12 cellular contexts compared by ENCODE assay signal in genomic region chr4:183906486-183906735, GRCh38. TPM values are rescaled to one million over a fixed set of nuclear protein-coding genes. Genes with fewer than 3 reads are reported as not detected.
DNase-seq lines count a peak whose midpoint lies in the region; ATAC-seq, FAIRE-seq and TF ChIP-seq lines count a peak whose summit lies in the region.
"Had no signal": no experiment of that assay in that cellular context is flagged by ENCODE, and none has a peak within 500 bp of the region (broad histone marks: within the 10 kb centered on the region; RNA-seq: fewer than 3 reads in every experiment).

No MANE protein-coding gene starts in this region.

- BruUV-seq in HepG2 (replicated peaks; lab: Mats Ljungman, UMichigan), result no TSS peak

- no peak for DNase-seq in coronary artery (ENCODE audit: low spot score)
- DNase-seq in HepG2 (ENCODE audit: low spot score), result no peak
- DNase-seq in stimulated activated CD4-positive, alpha-beta T cell treated with anti-CD3 and anti-CD28 coated beads, Interleukin-4, amount 100 ng/mL, for 4 hours, result no peak
- no peak for DNase-seq in activated CD4-positive, alpha-beta T cell treated with anti-CD3 and anti-CD28 coated beads for 48 hours
- no peak for DNase-seq in activated effector memory CD4-positive, alpha-beta T cell treated with Interleukin-2 at 50 U/mL for 16 hours
- DNase-seq: activated CD4-positive, alpha-beta memory T cell treated with anti-CD3 and anti-CD28 coated beads for 36 hours; NCI-H1436 had no signal

- no peak for TF ChIP-seq POLR2A in HepG2 (IDR thresholded peaks at IDR 0.05; ENCODE audit: insufficient read depth in 1 of 2, low read depth in 2 of 2, low read length in 2 of 2)

- TF ChIP-seq CTCF in coronary artery (IDR thresholded peaks at IDR 0.05) (no peak), HepG2 (CRISPR knock-in tag; IDR thresholded peaks at IDR 0.05) (no peak)

- no peak for FAIRE-seq in HepG2 (lab: Jason Lieb, UNC)
- FAIRE-seq: GM18507 had no signal

- no peak for ATAC-seq in HepG2
- no peak for ATAC-seq in GM21423 (IDR thresholded peaks at IDR 0.05; ENCODE audit: unreplicated experiment)

- H3K9ac ChIP-seq in HUES6 (ENCODE audit: low read length) (peak overlapping the region; percentile 93), HepG2 (ENCODE audit: insufficient read depth, low read depth, low read length) (no peak overlapping the region), stomach smooth muscle (ENCODE audit: low read length in 2 of 2) (peak overlapping the region in 1 of 2 donors; percentile 36)

- CTCF ChIA-PET in HepG2 (lab: Yijun Ruan, JAX; ENCODE audit: low intra/inter-chr PET ratio, low total read pairs), result no interaction called here

- intact Hi-C loops in HepG2 (cut with micrococcal nuclease; ENCODE audit: unreplicated experiment), result no loop called here

- H3K79me2 ChIP-seq in HepG2 (ENCODE audit: insufficient read depth, low read length), result no peaks in the 10 kb centered on the region

- POLR2A ChIA-PET in HepG2 (lab: Yijun Ruan, JAX), result no interaction called here

- H3K4me2 ChIP-seq in HepG2 (ENCODE audit: low read depth, low read length), result peak overlapping the region; percentile 44; the same call in 1 of the 2 replicates

- TF ChIP-seq EP300 in HepG2 (IDR thresholded peaks at IDR 0.05; ENCODE audit: low read depth in 2 of 2, low read length in 2 of 2) (no peak), HepG2 (CRISPR knock-in tag; IDR thresholded peaks at IDR 0.05; ENCODE audit: borderline replicate concordance) (no peak)

- H3K27ac ChIP-seq in HUES6 (ENCODE audit: low read depth, low read length) (peak overlapping the region; percentile 77; the same call in 1 of the 2 replicates), coronary artery (peak overlapping the region; percentile 67 to 85), HepG2 (ENCODE audit: extremely low read length, insufficient read depth, low read length) (no peak overlapping the region), stomach smooth muscle (ENCODE audit: low read length) (no peak overlapping the region)
- H3K27ac ChIP-seq: RWPE1 had no signal

- H3K4me1 ChIP-seq in HUES6 (ENCODE audit: control insufficient read depth, insufficient read depth, low read length), result peaks cover 17% of the 10 kb centered on the region
- peaks cover 10% of the 10 kb centered on the region; the same call in 1 of the 2 replicates for H3K4me1 ChIP-seq in HepG2 (ENCODE audit: insufficient read depth, low read length)
- H3K4me1 ChIP-seq in stomach smooth muscle (ENCODE audit: control insufficient read depth, insufficient read depth, low read length), result peaks cover 18% of the 10 kb centered on the region

- H3K9me3 ChIP-seq in HUES6 (ENCODE audit: control insufficient read depth, insufficient read depth, low read depth, low read length) (peaks cover 14% of the 10 kb centered on the region), HepG2 (ENCODE audit: low read length) (no peaks in the 10 kb centered on the region), stomach smooth muscle (ENCODE audit: control insufficient read depth in 2 of 2, low read length in 2 of 2) (no peaks in the 10 kb centered on the region)

- in situ Hi-C loops in HepG2 (cut with HindIII; ENCODE audit: extremely low pct_ligation_motif_present, low pct_unique_long_range_greater_than_20kb), result no loop called here

- H3K27me3 ChIP-seq in HUES6 (ENCODE audit: control insufficient read depth, insufficient read depth, low read length), result peaks cover 35% of the 10 kb centered on the region
- H3K27me3 ChIP-seq in HepG2 (ENCODE audit: control insufficient read depth in 1 of 2, insufficient read depth in 2 of 2, low read length in 2 of 2), result peaks cover 8 to 53% of the 10 kb centered on the region in 2 experiments; a peak in 4 of 5 replicates
- H3K27me3 ChIP-seq in stomach smooth muscle (ENCODE audit: control insufficient read depth in 1 of 2, insufficient read depth in 2 of 2, low read length in 2 of 2), result no peaks in the 10 kb centered on the region

- H3K36me3 ChIP-seq in HUES6 (ENCODE audit: control insufficient read depth, insufficient read depth, low read length), result no peaks in the 10 kb centered on the region
- H3K36me3 ChIP-seq in HepG2 (replicated peaks in 1 of 2; ENCODE audit: control insufficient read depth in 1 of 2, insufficient read depth in 2 of 2, low read length in 2 of 2), result no peaks in the 10 kb centered on the region
- no peaks in the 10 kb centered on the region for H3K36me3 ChIP-seq in stomach smooth muscle (ENCODE audit: control insufficient read depth in 2 of 2, insufficient read depth in 2 of 2, low read length in 2 of 2)

- peak overlapping the region; percentile 89 for H3K4me3 ChIP-seq in HUES6 (ENCODE audit: low read depth, low read length)
- H3K4me3 ChIP-seq in coronary artery, result peak overlapping the region; percentile 86
- peak overlapping the region in 1 of 3 experiments; percentile 68; a peak in 1 of 6 replicates for H3K4me3 ChIP-seq in HepG2 (replicated peaks in 1 of 3; ENCODE audit: insufficient read depth in 1 of 3, low read depth in 2 of 3, low read length in 3 of 3)
- peak overlapping the region; percentile 67 to 86 for H3K4me3 ChIP-seq in stomach smooth muscle (ENCODE audit: low read length in 2 of 2)

- no peak overlapping the region for H2AFZ ChIP-seq in HepG2 (ENCODE audit: low read length)

- H4K20me1 ChIP-seq in HepG2 (ENCODE audit: insufficient read depth, low read length), result no peaks in the 10 kb centered on the region

- 2% methylated on average over 19 of the region's 26 CpGs for WGBS in HepG2 (ENCODE audit: low lambda C conversion rate)

- no peak for TF ChIP-seq RAD21 in HepG2 (CRISPR knock-in tag; IDR thresholded peaks at IDR 0.05)

TF ChIP-seq in HepG2, 621 proteins besides CTCF, POLR2A, EP300 and RAD21:
- TF ChIP-seq PRPF4 (IDR thresholded peaks at IDR 0.05; ENCODE audit: low read depth, low read length, poor library complexity, severe bottlenecking) (no peak), ATRX (CRISPR knock-in tag; IDR thresholded peaks at IDR 0.05; ENCODE audit: borderline replicate concordance) (no peak)

RNA-seq across cellular contexts. Expression of gene STOX2, which starts 1.3 kb away (rescaled TPM):
- 0.04 and 0.15 TPM in 2 replicates for total RNA-seq in HepG2 (2016; rRNA removed; fragmentation: Illumina TruSeq; extraction: Trizol)
- total RNA-seq in HepG2 (2016; cell fraction: cytosol; rRNA removed; fragmentation: Illumina TruSeq; extraction: Trizol; ENCODE audit: low read depth), result not detected in 2 replicates
- 0.04 and 0.22 TPM in 2 replicates for total RNA-seq in HepG2 (2016; cell fraction: insoluble cytoplasmic fraction; rRNA removed; fragmentation: Illumina TruSeq; extraction: Trizol)
- total RNA-seq in HepG2 (2016; cell fraction: membrane; rRNA removed; fragmentation: Illumina TruSeq; extraction: Trizol), result 0.06 and 0.17 TPM in 2 replicates
- 0.06 TPM in 2 replicates for total RNA-seq in HepG2 (2016; cell fraction: nucleus; rRNA removed; fragmentation: Illumina TruSeq; extraction: Trizol)
- polyA plus RNA-seq in HepG2 (2011; rRNA removed), result 0.01 TPM in 2 replicates
- polyA plus RNA-seq in HepG2 (2011; cell fraction: cytosol; rRNA removed), result 0.01 TPM in 2 replicates
- polyA plus RNA-seq in HepG2 (2011; cell fraction: nucleus; rRNA removed), result 0.02 TPM in 2 replicates
- 0.01 and 0.05 TPM in 2 replicates for polyA plus RNA-seq in HepG2 (2012)
- 0.01 TPM in 1 of 2 replicates, not detected in the other for polyA plus RNA-seq in HepG2 (2016; cell fraction: cytosol; fragmentation: Illumina TruSeq; extraction: Trizol; ENCODE audit: low read depth)
- polyA plus RNA-seq in HepG2 (2016; cell fraction: insoluble cytoplasmic fraction; fragmentation: Illumina TruSeq; extraction: Trizol; ENCODE audit: low read depth), result 0.02 and 0.21 TPM in 2 replicates
- polyA plus RNA-seq in HepG2 (2016; cell fraction: membrane; fragmentation: Illumina TruSeq; extraction: Trizol; ENCODE audit: low read depth), result 0.02 TPM in 1 of 2 replicates, not detected in the other
- polyA plus RNA-seq in HepG2 (2016; cell fraction: nucleus; fragmentation: Illumina TruSeq; extraction: Trizol; ENCODE audit: insufficient read depth, low read depth), result 0.04 and 0.46 TPM in 2 replicates
- polyA minus RNA-seq in HepG2 (2011; rRNA and poly(A)+ RNA removed; ENCODE audit: low replicate concordance), result 1.3 and 14.4 TPM in 2 replicates
- polyA minus RNA-seq in HepG2 (2011; cell fraction: cytosol; rRNA and poly(A)+ RNA removed), result 0.10 TPM in 1 of 2 replicates, not detected in the other
- 0.12 and 0.39 TPM in 2 replicates for polyA minus RNA-seq in HepG2 (2011; cell fraction: nucleus; rRNA and poly(A)+ RNA removed)
- total RNA-seq: activated CD4-positive, alpha-beta memory T cell treated with anti-CD3 and anti-CD28 coated beads for 36 hours had no signal

Comparison
In these comparisons a context has a peak if more than half of its experiments do, and no peak if none do; other contexts are left out.
1. H3K27ac ChIP-seq: peak in HUES6 (single experiment) and coronary artery (2 of 2); none in HepG2 (single experiment) and stomach smooth muscle (single experiment).